16 cellular contexts compared by ENCODE assay signal in genomic region chr22:20015187-20015625, GRCh38. TPM values are rescaled to one million over a fixed set of nuclear protein-coding genes. Genes with fewer than 3 reads are reported as not detected.
A peak's percentile ranks its signal among the peaks of the same experiment; 100 is the strongest.
DNase-seq lines count a peak whose midpoint lies in the region; ATAC-seq, FAIRE-seq and TF ChIP-seq lines count a peak whose summit lies in the region.
"Had no signal": no experiment of that assay in that cellular context is flagged by ENCODE, and none has a peak within 500 bp of the region (broad histone marks: within the 10 kb centered on the region; RNA-seq: fewer than 3 reads in every experiment).

No MANE protein-coding gene starts in this region.

- H3K4me3 ChIP-seq in gastrocnemius medialis (no peak overlapping the region), A673 (ENCODE audit: low read depth, low read length, poor library complexity, severe bottlenecking) (no peak overlapping the region)

- in situ Hi-C loops in gastrocnemius medialis (cut with MboI; ENCODE audit: low sequenced_read_pairs in 4 of 4): no loop called here

- H3K4me3 Mint-ChIP-seq in activated CD4-positive, alpha-beta T cell treated with anti-CD3 and anti-CD28 coated beads, Interleukin-2, amount 10 ng/mL, durations not matched to agents 7 days and 5 days: peak overlapping the region; percentile 54
- H3K4me3 Mint-ChIP-seq in IgD-negative memory B cell (peak overlapping the region; percentile 72 to 91 (median 76)), endothelial cell (ENCODE audit: unreplicated experiment) (peak overlapping the region; percentile 81)
- H3K4me3 Mint-ChIP-seq: dendritic cell treated with granulocyte-macrophage colony-stimulating factor and Interleukin-4, amounts not matched to agents 40 ng/mL and 50 ng/mL, for 4 days had no signal

- H3K27me3 Mint-ChIP-seq in activated CD4-positive, alpha-beta T cell treated with anti-CD3 and anti-CD28 coated beads, Interleukin-2, amount 10 ng/mL, durations not matched to agents 7 days and 5 days: peaks cover 28% of the 10 kb centered on the region
- no peaks in the 10 kb centered on the region for H3K27me3 Mint-ChIP-seq in IgD-negative memory B cell
- H3K27me3 Mint-ChIP-seq in endothelial cell (ENCODE audit: unreplicated experiment): peaks cover 11% of the 10 kb centered on the region

- no peaks in the 10 kb centered on the region for H3K9me3 Mint-ChIP-seq in activated CD4-positive, alpha-beta T cell treated with anti-CD3 and anti-CD28 coated beads, Interleukin-2, amount 10 ng/mL, durations not matched to agents 7 days and 5 days
- H3K9me3 Mint-ChIP-seq in IgD-negative memory B cell: no peaks in the 10 kb centered on the region
- H3K9me3 Mint-ChIP-seq in endothelial cell (ENCODE audit: unreplicated experiment): no peaks in the 10 kb centered on the region
- H3K9me3 Mint-ChIP-seq: dendritic cell treated with granulocyte-macrophage colony-stimulating factor and Interleukin-4, amounts not matched to agents 40 ng/mL and 50 ng/mL, for 4 days had no signal

- DNase-seq in activated CD4-positive, alpha-beta T cell treated with anti-CD3 and anti-CD28 coated beads, Interleukin-2, amount 10 ng/mL, durations not matched to agents 7 days and 5 days: no peak
- no peak for DNase-seq in activated CD4-positive, alpha-beta T cell treated with anti-CD3 and anti-CD28 coated beads, Interleukin-2, amount 50 U/mL, for 1 hour
- DNase-seq in endothelial cell (ENCODE audit: low spot score): no peak
- peak in 1 of 2 donors; percentile 53 for DNase-seq in gastrocnemius medialis
- no peak for DNase-seq in A673 (ENCODE audit: low spot score)
- DNase-seq in Kasumi-1 (lab: John Stamatoyannopoulos, UW): no peak
- DNase-seq in GM12891 (ENCODE audit: insufficient read length, low spot score): no peak
- DNase-seq: ACHN; activated gamma-delta T cell treated with Interleukin-2 at 50 U/mL for 16 hours; foreskin fibroblast; stimulated activated CD4-positive, alpha-beta T cell treated with anti-CD3 and anti-CD28 coated beads, Interleukin-4, amount 100 ng/mL, for 24 hours had no signal

- H3K36me3 ChIP-seq in gastrocnemius medialis: no peaks in the 10 kb centered on the region
- H3K36me3 ChIP-seq in A673 (ENCODE audit: insufficient read depth, low read length, poor library complexity, severe bottlenecking): no peaks in the 10 kb centered on the region
- H3K36me3 ChIP-seq: prostate gland had no signal

- BruUV-seq in A673 (replicated peaks; lab: Mats Ljungman, UMichigan): no TSS peak

- H3K4me1 ChIP-seq in gastrocnemius medialis (peaks cover 15 to 21% of the 10 kb centered on the region in 2 donors), A673 (ENCODE audit: insufficient read depth, low read length, poor library complexity, severe bottlenecking) (no peaks in the 10 kb centered on the region)
- H3K4me1 ChIP-seq: prostate gland had no signal

- H3K9me3 ChIP-seq in gastrocnemius medialis (no peaks in the 10 kb centered on the region), A673 (ENCODE audit: low read depth, low read length, poor library complexity, severe bottlenecking) (no peaks in the 10 kb centered on the region)
- H3K9me3 ChIP-seq: prostate gland had no signal

- no peak overlapping the region for H3K27ac Mint-ChIP-seq in activated CD4-positive, alpha-beta T cell treated with anti-CD3 and anti-CD28 coated beads, Interleukin-2, amount 10 ng/mL, durations not matched to agents 7 days and 5 days
- peak overlapping the region in 1 of 3 donors; percentile 75 for H3K27ac Mint-ChIP-seq in IgD-negative memory B cell
- H3K27ac Mint-ChIP-seq in endothelial cell (ENCODE audit: unreplicated experiment): no peak overlapping the region
- H3K27ac Mint-ChIP-seq: dendritic cell treated with granulocyte-macrophage colony-stimulating factor and Interleukin-4, amounts not matched to agents 40 ng/mL and 50 ng/mL, for 4 days had no signal

- no peak for FAIRE-seq in GM12891 (lab: Jason Lieb, UNC)

- no peaks in the 10 kb centered on the region for H3K27me3 ChIP-seq in gastrocnemius medialis
- peaks cover 30% of the 10 kb centered on the region for H3K27me3 ChIP-seq in A673 (replicated peaks; ENCODE audit: insufficient read depth, low read depth, low read length, poor library complexity)

- peak; percentile 9 to 18 for ATAC-seq in gastrocnemius medialis

- intact Hi-C loops in gastrocnemius medialis (cut with DNase I; ENCODE audit: low total_unique reads): no loop called here
- intact Hi-C loops in A673 (cut with micrococcal nuclease; ENCODE audit: unreplicated experiment): no loop called here

- no peaks in the 10 kb centered on the region for H3K36me3 Mint-ChIP-seq in activated CD4-positive, alpha-beta T cell treated with anti-CD3 and anti-CD28 coated beads, Interleukin-2, amount 10 ng/mL, durations not matched to agents 7 days and 5 days (ENCODE audit: low read depth)
- H3K36me3 Mint-ChIP-seq in IgD-negative memory B cell (no peaks in the 10 kb centered on the region), endothelial cell (ENCODE audit: low read depth, unreplicated experiment) (no peaks in the 10 kb centered on the region)

- POLR2A ChIA-PET in activated CD4-positive, alpha-beta T cell treated with anti-CD3 and anti-CD28 coated beads, Interleukin-2, amount 10 ng/mL, durations not matched to agents 7 days and 5 days (lab: Charles Lee): no interaction called here
- POLR2A ChIA-PET in A673 (lab: Charles Lee; ENCODE audit: low non-redundant PET): no interaction called here

- H3K27ac ChIP-seq in gastrocnemius medialis (peak overlapping the region; percentile 22 to 72 (median 68)), A673 (ENCODE audit: low read depth, low read length, poor library complexity, severe bottlenecking) (no peak overlapping the region)
- H3K27ac ChIP-seq: HL-60, RWPE1 had no signal

- TF ChIP-seq POLR2A in gastrocnemius medialis (IDR thresholded peaks at IDR 0.05) (peak in 1 of 2 donors; percentile 25), GM12891 (IDR thresholded peaks at IDR 0.05; ENCODE audit: low read depth, low read length) (no peak)

- peaks cover 12% of the 10 kb centered on the region for H3K4me1 Mint-ChIP-seq in activated CD4-positive, alpha-beta T cell treated with anti-CD3 and anti-CD28 coated beads, Interleukin-2, amount 10 ng/mL, durations not matched to agents 7 days and 5 days
- H3K4me1 Mint-ChIP-seq in IgD-negative memory B cell (peaks cover 0 to 7% (median 7%) of the 10 kb centered on the region in 3 donors), endothelial cell (ENCODE audit: unreplicated experiment) (peaks cover 2% of the 10 kb centered on the region)

- TF ChIP-seq CTCF in endothelial cell (IDR thresholded peaks at IDR 0.05; ENCODE audit: unreplicated experiment) (no peak), gastrocnemius medialis (IDR thresholded peaks at IDR 0.05 in 4 of 5, conservative IDR thresholded peaks at IDR 0.05 in 1 of 5) (no peak), A673 (conservative IDR thresholded peaks at IDR 0.05; ENCODE audit: low read depth, low read length) (no peak)

- CTCF ChIA-PET in activated CD4-positive, alpha-beta T cell treated with anti-CD3 and anti-CD28 coated beads, Interleukin-2, amount 10 ng/mL, durations not matched to agents 7 days and 5 days (lab: Charles Lee): interaction anchor here (0.6 to 1.7 kb wide), 4 partner anchors 12 to 95 kb away, joined by 3 to 4 read pairs (median 3); no protein-coding TSS in a partner anchor
- CTCF ChIA-PET in A673 (lab: Charles Lee): interaction anchor here (0.5 kb wide), 1 partner anchor 53 kb away, joined by 7 read pairs; no protein-coding TSS in a partner anchor

TF ChIP-seq in GM12891, 5 proteins besides CTCF, POLR2A, EP300 and RAD21:
- TF ChIP-seq POLR2AphosphoS5 (IDR thresholded peaks at IDR 0.05; ENCODE audit: low read depth, low read length) (no peak), POU2F2 (IDR thresholded peaks at IDR 0.05; ENCODE audit: low read depth, low read length) (no peak), SPI1 (IDR thresholded peaks at IDR 0.05; ENCODE audit: low read depth, low read length) (no peak), TAF1 (IDR thresholded peaks at IDR 0.05; ENCODE audit: low read depth, low read length) (no peak), PAX5 (IDR thresholded peaks at IDR 0.05; ENCODE audit: insufficient read depth, low read length, severe bottlenecking) (no peak)
TF ChIP-seq in GM12891: peak in this region for 0.

RNA-seq across cellular contexts. Expression of gene ARVCF, which starts 1.4 kb away (rescaled TPM):
- total RNA-seq in activated CD4-positive, alpha-beta T cell treated with anti-CD3 and anti-CD28 coated beads, Interleukin-2, amount 10 ng/mL, durations not matched to agents 7 days and 5 days: 1 to 10 TPM in 1 of 2 experiments, under 1 TPM in 1; 0.89 to 1.2 TPM
- polyA plus RNA-seq in IgD-negative memory B cell: 0.16 TPM
- total RNA-seq in endothelial cell (ENCODE audit: unreplicated experiment) (67.3 TPM), gastrocnemius medialis (10 to 100 TPM in 3 of 4 donors, 1 to 10 TPM in 1; 6.9 to 19.6 (median 18.0) TPM), A673 (2021) (11.1 and 17.2 TPM in 2 replicates)
- 0.37 TPM for polyA plus RNA-seq in GM12891 (2012; ENCODE audit: low read depth, missing spikeins)

RNA-seq across cellular contexts. Expression of gene TANGO2, which starts 5.7 kb away (rescaled TPM):
- total RNA-seq in activated CD4-positive, alpha-beta T cell treated with anti-CD3 and anti-CD28 coated beads, Interleukin-2, amount 10 ng/mL, durations not matched to agents 7 days and 5 days: 10 to 100 TPM; 36.7 to 39.7 TPM
- polyA plus RNA-seq in IgD-negative memory B cell: 44.5 TPM
- total RNA-seq in endothelial cell (ENCODE audit: unreplicated experiment) (15.3 TPM), gastrocnemius medialis (100 to 1,000 TPM in 1 of 4 donors, 10 to 100 TPM in 3; 43.0 to 115 (median 52.5) TPM), A673 (2021) (17.7 and 21.5 TPM in 2 replicates)
- 11.5 TPM for polyA plus RNA-seq in GM12891 (2012; ENCODE audit: low read depth, missing spikeins)
